ENCODE assay signal across 8 cellular contexts in genomic region chr2:207528980-207529329, GRCh38. TPM values are rescaled to one million over a fixed set of nuclear protein-coding genes. Genes with fewer than 3 reads are reported as not detected.
DNase-seq lines count a peak whose midpoint lies in the region; ATAC-seq and TF ChIP-seq lines count a peak whose summit lies in the region.

No MANE protein-coding gene starts in this region.

- no peak for DNase-seq in BJ (ENCODE audit: low read depth)
- peak; percentile 71 for DNase-seq in T-helper 22 cell (ENCODE audit: low read depth)
- DNase-seq in cardiac fibroblast (ENCODE audit: low read depth in 2 of 2), result peak; percentile 42 to 53
- DNase-seq in left lobe of liver (ENCODE audit: low spot score), result no peak
- peak; percentile 33 to 37 (median 36) for DNase-seq in stimulated activated CD4-positive, alpha-beta T cell treated with anti-CD3 and anti-CD28 coated beads, TNF-alpha, amount 100 ng/mL, for 48 hours (ENCODE audit: low read depth in 3 of 3)
- no peak for DNase-seq in NCI-H1092 (lab: John Stamatoyannopoulos, UW)

- ATAC-seq in GM19035 (IDR thresholded peaks at IDR 0.05; ENCODE audit: unreplicated experiment), result peak; percentile 8
- peak; percentile 8 for ATAC-seq in HG03280 (IDR thresholded peaks at IDR 0.05; ENCODE audit: unreplicated experiment)
- peak; percentile 6 for ATAC-seq in left lobe of liver

- CTCF ChIA-PET in BJ (lab: Yijun Ruan, JAX), result no interaction called here

- peak overlapping the region; percentile 66 for H3K4me3 ChIP-seq in BJ (ENCODE audit: low read depth, low read length)
- H3K4me3 ChIP-seq in cardiac fibroblast (replicated peaks in 1 of 2; ENCODE audit: low read depth in 2 of 2, low read length in 2 of 2), result peak overlapping the region; percentile 79 to 86

- no peaks in the 10 kb centered on the region for H3K36me3 ChIP-seq in BJ (ENCODE audit: control insufficient read depth, insufficient read depth, low read length)

- POLR2A ChIA-PET in BJ (lab: Charles Lee), result no interaction called here

- TF ChIP-seq CTCF in BJ (IDR thresholded peaks at IDR 0.05; ENCODE audit: insufficient read depth, low read depth, low read length) (peak; percentile 20), cardiac fibroblast (IDR thresholded peaks at IDR 0.05; ENCODE audit: low read depth, low read length) (peak; percentile 10)

- H3K27me3 ChIP-seq in BJ (ENCODE audit: control insufficient read depth, insufficient read depth, low read length), result no peaks in the 10 kb centered on the region

RNA-seq across cellular contexts. Expression of gene CREB1, which starts 0.8 kb away (rescaled TPM):
- 37.4 and 44.4 TPM in 2 replicates for polyA plus RNA-seq in BJ (2011; rRNA removed)
- polyA minus RNA-seq in BJ (2011; rRNA and poly(A)+ RNA removed), result 81.1 and 119 TPM in 2 replicates
- 15.1 TPM for total RNA-seq in left lobe of liver

Comparison
In these comparisons a context has a peak if more than half of its experiments do, and no peak if none do; other contexts are left out.
1. DNase-seq: peak in T-helper 22 cell (single experiment), cardiac fibroblast (2 of 2) and stimulated activated CD4-positive, alpha-beta T cell treated with anti-CD3 and anti-CD28 coated beads, TNF-alpha, amount 100 ng/mL, for 48 hours (3 of 3); none in BJ (single experiment), left lobe of liver (single experiment) and NCI-H1092 (single experiment).
2. Peak in every context shown above with its lines, with median percentiles within 50 percentile points of each other: ATAC-seq.